In the genomic region with DNA sequence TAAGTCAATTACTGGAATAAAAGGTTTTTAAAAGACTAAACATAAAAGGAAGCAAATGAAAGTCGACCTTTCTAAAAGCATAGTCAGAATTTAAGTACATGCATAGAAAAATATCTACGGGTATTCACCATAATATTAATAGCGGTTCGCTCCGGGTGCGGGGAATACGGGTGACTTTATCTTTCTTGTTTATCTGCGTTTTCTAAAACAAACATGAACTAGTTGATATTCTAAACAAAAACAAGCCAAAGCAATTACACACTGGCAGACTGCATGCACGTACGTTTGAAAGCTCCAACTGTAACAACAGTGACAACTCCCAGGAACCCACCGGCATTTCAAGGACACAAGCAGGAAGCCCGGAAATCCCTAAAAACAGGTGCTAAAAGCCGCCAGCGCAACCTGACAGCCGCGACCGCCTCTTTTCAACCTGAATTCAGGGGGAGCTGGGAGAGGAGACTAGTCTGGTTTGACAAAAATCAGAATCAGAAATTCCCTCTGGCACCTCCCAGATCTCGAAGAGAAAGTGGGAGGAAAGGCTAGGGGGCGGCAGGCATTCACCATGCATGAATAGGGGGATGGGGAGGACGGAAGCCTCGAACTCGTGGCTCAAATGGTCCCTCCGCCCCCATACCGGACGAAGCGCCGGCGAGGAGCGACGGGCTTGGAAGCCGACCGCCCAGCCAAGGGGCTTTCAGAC, we compare ENCODE assay signal across 8 cellular contexts. TPM values are rescaled to one million over a fixed set of nuclear protein-coding genes. Genes with fewer than 3 reads are reported as not detected.
A peak's percentile ranks its signal among the peaks of the same experiment; 100 is the strongest.
DNase-seq lines count a peak whose midpoint lies in the region; ATAC-seq and TF ChIP-seq lines count a peak whose summit lies in the region.

No MANE protein-coding gene starts in this region.

- peak; percentile 75 for DNase-seq in BE2C
- no peak for DNase-seq in RWPE2 (ENCODE audit: low spot score)
- DNase-seq in effector CD8-positive, alpha-beta T cell (lab: John Stamatoyannopoulos, UW) = peak; percentile 21
- no peak for DNase-seq in NCI-H2107 treated with DMSO at 0.1 percent for 48 hours (lab: John Stamatoyannopoulos, UW; ENCODE audit: unreplicated experiment)
- no peak for DNase-seq in GM10266 (ENCODE audit: extremely low spot score)

- ATAC-seq in GM18870 (IDR thresholded peaks at IDR 0.05; ENCODE audit: unreplicated experiment) (peak; percentile 14), HG03097 (IDR thresholded peaks at IDR 0.05; ENCODE audit: low FRiP score, unreplicated experiment) (peak; percentile 18), RWPE2 (ENCODE audit: low read depth) (peak; percentile 0; the same call in 1 of the 3 replicates)

- H3K27me3 ChIP-seq in BE2C = no peaks in the 10 kb centered on the region
- H3K27me3 ChIP-seq in RWPE2 (ENCODE audit: insufficient read depth, poor library complexity, severe bottlenecking) = no peaks in the 10 kb centered on the region
- no peaks in the 10 kb centered on the region for H3K27me3 ChIP-seq in muscle layer of duodenum (ENCODE audit: low read depth, low read length)

- peak; percentile 30; the same call in 1 of the 2 replicates for TF ChIP-seq CTCF in BE2C (IDR thresholded peaks at IDR 0.05; ENCODE audit: low read depth, low read length)
- TF ChIP-seq CTCF in RWPE2 (IDR thresholded peaks at IDR 0.05; ENCODE audit: poor library complexity, severe bottlenecking) = peak; percentile 22
- TF ChIP-seq CTCF in GM10266 (IDR thresholded peaks at IDR 0.05; ENCODE audit: control insufficient read depth, insufficient read depth, low read depth, missing control alignments) = no peak

- H3K4me1 ChIP-seq in BE2C = peaks cover 10% of the 10 kb centered on the region; the same call in 1 of the 2 replicates
- H3K4me1 ChIP-seq in RWPE2 (ENCODE audit: insufficient read depth, poor library complexity, severe bottlenecking) = peaks cover 27% of the 10 kb centered on the region
- peaks cover 0 to 25% of the 10 kb centered on the region in 2 donors for H3K4me1 ChIP-seq in muscle layer of duodenum (ENCODE audit: control insufficient read depth in 1 of 2, insufficient read depth in 2 of 2, low read length in 2 of 2)

- H3K4me3 ChIP-seq in BE2C (ENCODE audit: low read depth, low read length) (peak overlapping the region; percentile 74), RWPE2 (ENCODE audit: severe bottlenecking) (peak overlapping the region; percentile 68), muscle layer of duodenum (ENCODE audit: low read depth in 1 of 2, low read length in 2 of 2) (peak overlapping the region; percentile 96)

- H3K27ac ChIP-seq in RWPE2 (ENCODE audit: poor library complexity, severe bottlenecking) = peak overlapping the region; percentile 88
- H3K27ac ChIP-seq in muscle layer of duodenum (ENCODE audit: low read length) = peak overlapping the region; percentile 92

- H3K9me3 ChIP-seq in BE2C = no peaks in the 10 kb centered on the region
- H3K9me3 ChIP-seq in RWPE2 (ENCODE audit: severe bottlenecking) = no peaks in the 10 kb centered on the region
- H3K9me3 ChIP-seq in muscle layer of duodenum (ENCODE audit: control insufficient read depth in 1 of 2, low read length in 2 of 2) = no peaks in the 10 kb centered on the region

- H3K36me3 ChIP-seq in BE2C (peaks cover 22% of the 10 kb centered on the region), RWPE2 (ENCODE audit: low read depth) (peaks cover 46% of the 10 kb centered on the region), muscle layer of duodenum (ENCODE audit: control insufficient read depth in 1 of 2, insufficient read depth in 2 of 2, low read length in 2 of 2) (no peaks in the 10 kb centered on the region)

RNA-seq across cellular contexts. Expression of gene PANK3, which starts 0.5 kb away (rescaled TPM):
- polyA plus RNA-seq in BE2C (2012; ENCODE audit: insufficient read depth, insufficient read length, low read depth) = 22.0 TPM

RNA-seq across cellular contexts. Expression of gene FBLL1, which starts 49.6 kb away (rescaled TPM):
- polyA plus RNA-seq in BE2C (2012; ENCODE audit: insufficient read depth, insufficient read length, low read depth) = 137 TPM

Comparison
In these comparisons a context has a peak if more than half of its experiments do, and no peak if none do; other contexts are left out.
1. DNase-seq: peak in BE2C (single experiment) and effector CD8-positive, alpha-beta T cell (single experiment); none in RWPE2 (single experiment), NCI-H2107 treated with DMSO at 0.1 percent for 48 hours (single experiment) and GM10266 (single experiment).
2. Peak in every context shown above with its lines, with median percentiles within 50 percentile points of each other: H3K4me3 ChIP-seq and ATAC-seq.